Comparison of ENCODE assay signal across 1 cellular context in genomic region chr1:15771836-15772516, GRCh38.
TF ChIP-seq lines count a peak whose summit lies in the region.

No MANE protein-coding gene starts in this region.

TF ChIP-seq in K562, 482 proteins besides CTCF, POLR2A, EP300 and RAD21:
- no peak for TF ChIP-seq ZNF12 (CRISPR knock-in tag; IDR thresholded peaks at IDR 0.05)
- 0 out of 2 replicates have a peak, but pooled peaks have one; percentile 14 for TF ChIP-seq TFAP4 (CRISPR knock-in tag; IDR thresholded peaks at IDR 0.05; ENCODE audit: borderline replicate concordance)
- no peak for TF ChIP-seq ZBTB43 (CRISPR knock-in tag; IDR thresholded peaks at IDR 0.05)
TF ChIP-seq in K562: peak in this region for 1.
